In genomic region chr1:89460348-89460747, GRCh38 we compare ENCODE assay signal across 19 cellular contexts.
"Had no signal": no experiment of that assay in that cellular context is flagged by ENCODE, and none has a peak within 500 bp of the region (broad histone marks: within the 10 kb centered on the region; RNA-seq: fewer than 3 reads in every experiment).

No MANE protein-coding gene starts in this region.

- H3K27ac Mint-ChIP-seq: activated T-cell treated with anti-CD3 and anti-CD28 coated beads, Interleukin-2, amount 50 U/mL, for 72 hours; naive thymus-derived CD8-positive, alpha-beta T cell; T-helper 2 cell treated with Interferon-gamma antibody and Interleukin-4, amounts not matched to agents 5 μg/mL and 100 μg/mL, for 36 hours had no signal

- H3K36me3 Mint-ChIP-seq: naive thymus-derived CD8-positive, alpha-beta T cell had no signal

- H3K27me3 ChIP-seq: ascending aorta, colonic mucosa, foreskin keratinocyte, hepatocyte, ovary, sigmoid colon, transverse colon, vagina had no signal

- H3K4me1 ChIP-seq: ascending aorta, colonic mucosa, sigmoid colon, transverse colon, vagina had no signal

- H3K27ac ChIP-seq: ascending aorta, colonic mucosa, foreskin keratinocyte, hepatocyte, ovary, sigmoid colon, transverse colon, vagina had no signal

- ATAC-seq: activated T-cell treated with anti-CD3 and anti-CD28 coated beads, Interleukin-2, amount 50 U/mL, for 72 hours; foreskin keratinocyte; naive thymus-derived CD8-positive, alpha-beta T cell had no signal

- DNase-seq: activated CD4-positive, alpha-beta T cell treated with anti-CD3 and anti-CD28 coated beads, Interleukin-2, amount 50 U/mL, for 1 hour; activated effector memory CD4-positive, alpha-beta T cell treated with anti-CD3 and anti-CD28 coated beads, Interleukin-2, amount 50 U/mL, for 16 hours; activated naive CD4-positive, alpha-beta T cell treated with anti-CD3 and anti-CD28 coated beads, Interleukin-2, amount 50 U/mL, for 16 hours; activated T-cell treated with anti-CD3 and anti-CD28 coated beads, Interleukin-2, amount 50 U/mL, for 72 hours; colonic mucosa; foreskin keratinocyte; mesendoderm; naive thymus-derived CD8-positive, alpha-beta T cell; ovary; sigmoid colon; stimulated activated CD8-positive, alpha-beta memory T cell treated with anti-CD3 and anti-CD28 coated beads, Interleukin-4, amount 100 ng/mL, for 48 hours; stimulated activated naive CD4-positive, alpha-beta T cell treated with Interleukin-2 at 50 U/mL for 16 hours; substantia nigra; transverse colon had no signal

- H3K4me3 ChIP-seq: ascending aorta, colonic mucosa, hepatocyte, ovary, sigmoid colon, transverse colon, vagina had no signal

- H3K9me3 ChIP-seq: ascending aorta, colonic mucosa, ovary, sigmoid colon, transverse colon, vagina had no signal

- H3K4me3 Mint-ChIP-seq: activated T-cell treated with anti-CD3 and anti-CD28 coated beads, Interleukin-2, amount 50 U/mL, for 72 hours; central memory CD8-positive, alpha-beta T cell; naive thymus-derived CD8-positive, alpha-beta T cell; T-helper 2 cell treated with Interferon-gamma antibody and Interleukin-4, amounts not matched to agents 5 μg/mL and 100 μg/mL, for 36 hours had no signal

- H3K9me3 Mint-ChIP-seq: activated T-cell treated with anti-CD3 and anti-CD28 coated beads, Interleukin-2, amount 50 U/mL, for 72 hours; central memory CD8-positive, alpha-beta T cell; naive thymus-derived CD8-positive, alpha-beta T cell; T-helper 2 cell treated with Interferon-gamma antibody and Interleukin-4, amounts not matched to agents 5 μg/mL and 100 μg/mL, for 36 hours had no signal

- H3K36me3 ChIP-seq: ascending aorta, colonic mucosa, ovary, sigmoid colon, transverse colon, vagina had no signal
